In the genomic region with DNA sequence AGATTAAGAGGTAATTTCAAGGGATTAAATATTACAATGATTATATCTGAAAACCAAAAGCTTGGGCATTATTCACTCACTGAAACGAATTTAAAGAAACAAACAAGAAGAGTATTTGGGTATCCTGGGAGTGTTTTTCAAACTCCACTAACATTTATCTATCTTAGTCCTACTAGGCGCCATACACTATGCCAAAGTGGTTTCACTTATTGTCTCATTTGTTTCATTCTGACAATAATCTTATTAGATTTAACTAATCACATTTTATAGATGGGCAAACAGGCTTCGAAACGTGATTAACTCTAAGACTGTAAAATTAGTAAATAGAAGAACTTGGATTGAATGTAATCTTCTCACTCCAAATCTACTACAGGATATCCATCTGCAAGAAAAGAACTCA, we compare ENCODE assay signal across 18 cellular contexts. TPM values are rescaled to one million over a fixed set of nuclear protein-coding genes. Genes with fewer than 3 reads are reported as not detected.
A peak's percentile ranks its signal among the peaks of the same experiment; 100 is the strongest.
DNase-seq lines count a peak whose midpoint lies in the region; ATAC-seq, FAIRE-seq and TF ChIP-seq lines count a peak whose summit lies in the region.
"Had no signal": no experiment of that assay in that cellular context is flagged by ENCODE, and none has a peak within 500 bp of the region (broad histone marks: within the 10 kb centered on the region; RNA-seq: fewer than 3 reads in every experiment).

No MANE protein-coding gene starts in this region.

- peak overlapping the region; percentile 69 to 95 (median 89) for H3K27ac Mint-ChIP-seq in CD4-positive, alpha-beta memory T cell
- H3K27ac Mint-ChIP-seq in activated B cell treated with CpG ODN at 0.5 μM for 24 hours: peak overlapping the region; percentile 81

- peaks cover 46 to 80% (median 59%) of the 10 kb centered on the region in 4 donors for H3K4me1 Mint-ChIP-seq in CD4-positive, alpha-beta memory T cell
- H3K4me1 Mint-ChIP-seq in activated B cell treated with CpG ODN at 0.5 μM for 24 hours: peaks cover 64% of the 10 kb centered on the region

- peak overlapping the region in 2 of 11 experiments; percentile 39 to 44; a peak in 4 of 22 replicates for H3K27ac ChIP-seq in BLaER1 treated with 17β-estradiol and CSF1 and Interleukin-3, amounts not matched to agents 10 nM and 100 nM
- peak overlapping the region; percentile 19 for H3K27ac ChIP-seq in CD4-positive, alpha-beta memory T cell (ENCODE audit: low read depth, low read length)
- H3K27ac ChIP-seq in effector memory CD4-positive, alpha-beta T cell (ENCODE audit: insufficient read depth, low read length, poor library complexity, severe bottlenecking): peak overlapping the region; percentile 22
- H3K27ac ChIP-seq: SJCRH30 had no signal

- H3K9ac ChIP-seq in BLaER1 treated with 17β-estradiol and CSF1 and Interleukin-3, amounts not matched to agents 10 nM and 100 nM: peak overlapping the region in 2 of 11 experiments; percentile 28 to 40; a peak in 1 of 22 replicates

- intact Hi-C loops in CD4-positive, alpha-beta memory T cell (cut with micrococcal nuclease): loop anchor here (2.0 kb wide), 1 partner anchor 26 kb away; the partner anchor contains the start of gene ASH1L
- intact Hi-C loops in activated B cell treated with CpG ODN at 0.5 μM for 24 hours (cut with micrococcal nuclease): loop anchor here (5.0 kb wide), 1 partner anchor 35 kb away; no protein-coding TSS in a partner anchor

- H3K4me2 ChIP-seq in BLaER1 treated with 17β-estradiol and CSF1 and Interleukin-3, amounts not matched to agents 10 nM and 100 nM: peak overlapping the region in 8 of 11 experiments; percentile 22 to 64 (median 56); a peak in 9 of 22 replicates

- POLR2A ChIA-PET in CD4-positive, alpha-beta memory T cell (lab: Charles Lee; ENCODE audit: partially characterized antibody): interaction anchor here (0.6 to 1.5 kb wide), 5 partner anchors 23 to 924 kb away, joined by 3 to 11 read pairs (median 3); partner anchors contain the start of genes ASH1L and LMNA
- POLR2A ChIA-PET in activated B cell treated with CpG ODN at 0.5 μM for 24 hours (lab: Charles Lee): interaction anchor here (0.6 to 1.6 kb wide), 2 partner anchors 18 to 72 kb away, joined by 4 to 7 read pairs; no protein-coding TSS in a partner anchor

- H3K4me3 ChIP-seq in BLaER1 treated with 17β-estradiol and CSF1 and Interleukin-3, amounts not matched to agents 10 nM and 100 nM: no peak overlapping the region
- no peak overlapping the region for H3K4me3 ChIP-seq in CD4-positive, alpha-beta memory T cell (ENCODE audit: low read length in 2 of 2)
- H3K4me3 ChIP-seq in effector memory CD4-positive, alpha-beta T cell (ENCODE audit: insufficient read depth, low read depth, low read length, poor library complexity, severe bottlenecking): no peak overlapping the region
- H3K4me3 ChIP-seq: SJCRH30, upper lobe of left lung had no signal

- peaks cover 7 to 10% of the 10 kb centered on the region in 2 donors for H3K36me3 Mint-ChIP-seq in CD4-positive, alpha-beta memory T cell
- peaks cover 16% of the 10 kb centered on the region for H3K36me3 Mint-ChIP-seq in activated B cell treated with CpG ODN at 0.5 μM for 24 hours (ENCODE audit: low read depth)

- FAIRE-seq in RCC 7860 (lab: Jason Lieb, UNC): no peak
- FAIRE-seq: GM18507 had no signal

- ATAC-seq in activated B cell treated with CpG ODN at 0.5 μM for 24 hours (ENCODE audit: low read depth) (no peak), HG02981 (IDR thresholded peaks at IDR 0.05; ENCODE audit: unreplicated experiment) (no peak)

- H3K27me3 Mint-ChIP-seq in CD4-positive, alpha-beta memory T cell: no peaks in the 10 kb centered on the region
- H3K27me3 Mint-ChIP-seq in activated B cell treated with CpG ODN at 0.5 μM for 24 hours: no peaks in the 10 kb centered on the region

- H3K36me3 ChIP-seq in BLaER1 treated with 17β-estradiol and CSF1 and Interleukin-3, amounts not matched to agents 10 nM and 100 nM: peaks cover 9 to 30% (median 19%) of the 10 kb centered on the region in 11 experiments; a peak in 18 of 22 replicates
- no peaks in the 10 kb centered on the region for H3K36me3 ChIP-seq in CD4-positive, alpha-beta memory T cell (ENCODE audit: insufficient read depth, low read length)
- no peaks in the 10 kb centered on the region for H3K36me3 ChIP-seq in effector memory CD4-positive, alpha-beta T cell (ENCODE audit: control insufficient read depth, insufficient read depth, low read length)
- H3K36me3 ChIP-seq: SJCRH30, upper lobe of left lung had no signal

- CTCF ChIA-PET in CD4-positive, alpha-beta memory T cell (lab: Charles Lee; ENCODE audit: partially characterized antibody): no interaction called here
- CTCF ChIA-PET in activated B cell treated with CpG ODN at 0.5 μM for 24 hours (lab: Charles Lee): interaction anchor here (1.4 kb wide), 1 partner anchor 33 kb away, joined by 5 read pairs; no protein-coding TSS in a partner anchor

- H3K4me1 ChIP-seq in BLaER1 treated with 17β-estradiol and CSF1 and Interleukin-3, amounts not matched to agents 10 nM and 100 nM: peaks cover 19 to 56% (median 27%) of the 10 kb centered on the region in 10 experiments
- peaks cover 80% of the 10 kb centered on the region for H3K4me1 ChIP-seq in CD4-positive, alpha-beta memory T cell (ENCODE audit: insufficient read depth, low read length)
- peaks cover 15% of the 10 kb centered on the region for H3K4me1 ChIP-seq in effector memory CD4-positive, alpha-beta T cell (ENCODE audit: control insufficient read depth, insufficient read depth, low read length, poor library complexity, severe bottlenecking)
- H3K4me1 ChIP-seq: SJCRH30 had no signal

- H3K27me3 ChIP-seq in BLaER1 treated with 17β-estradiol and CSF1 and Interleukin-3, amounts not matched to agents 10 nM and 100 nM: no peaks in the 10 kb centered on the region
- no peaks in the 10 kb centered on the region for H3K27me3 ChIP-seq in CD4-positive, alpha-beta memory T cell (ENCODE audit: insufficient read depth, low read length)
- H3K27me3 ChIP-seq in effector memory CD4-positive, alpha-beta T cell (replicated peaks; ENCODE audit: control insufficient read depth, insufficient read depth, low read length, poor library complexity, severe bottlenecking): no peaks in the 10 kb centered on the region
- H3K27me3 ChIP-seq: SJCRH30, upper lobe of left lung had no signal

- no peaks in the 10 kb centered on the region for H3K9me3 Mint-ChIP-seq in CD4-positive, alpha-beta memory T cell
- no peaks in the 10 kb centered on the region for H3K9me3 Mint-ChIP-seq in activated B cell treated with CpG ODN at 0.5 μM for 24 hours

- DNase-seq in CD4-positive, alpha-beta memory T cell: no peak
- DNase-seq in activated B cell treated with CpG ODN at 0.5 μM for 24 hours: no peak
- no peak for DNase-seq in effector memory CD4-positive, alpha-beta T cell
- DNase-seq in RCC 7860 (ENCODE audit: low spot score): no peak
- no peak for DNase-seq in NCI-H526 (lab: John Stamatoyannopoulos, UW)
- DNase-seq in dermis blood vessel endothelial cell: no peak
- DNase-seq: AML-193, foreskin fibroblast, left ventricle myocardium superior, MV-4-11, NCI-H2107, NCI-H526 treated with DMSO at 0.1 percent for 48 hours, posterior cingulate gyrus, SJCRH30, upper lobe of left lung had no signal

- H3K9me3 ChIP-seq in BLaER1 treated with 17β-estradiol and CSF1 and Interleukin-3, amounts not matched to agents 10 nM and 100 nM (replicated peaks in 1 of 11): peaks cover 0 to 9% (median 0%) of the 10 kb centered on the region in 11 experiments; a peak in 5 of 22 replicates
- no peaks in the 10 kb centered on the region for H3K9me3 ChIP-seq in CD4-positive, alpha-beta memory T cell (ENCODE audit: control insufficient read depth in 1 of 2, low read length in 2 of 2)
- no peaks in the 10 kb centered on the region for H3K9me3 ChIP-seq in effector memory CD4-positive, alpha-beta T cell (ENCODE audit: control insufficient read depth, low read length)
- H3K9me3 ChIP-seq: SJCRH30, upper lobe of left lung had no signal

- TF ChIP-seq CTCF in activated B cell treated with CpG ODN at 0.5 μM for 24 hours (IDR thresholded peaks at IDR 0.05): no peak

- H4K20me1 ChIP-seq in BLaER1 treated with 17β-estradiol and CSF1 and Interleukin-3, amounts not matched to agents 10 nM and 100 nM: peaks cover 61 to 100% (median 93%) of the 10 kb centered on the region in 11 experiments; a peak in 21 of 22 replicates

- peak overlapping the region in 4 of 8 donors; percentile 21 to 46 (median 38) for H3K4me3 Mint-ChIP-seq in CD4-positive, alpha-beta memory T cell
- H3K4me3 Mint-ChIP-seq in activated B cell treated with CpG ODN at 0.5 μM for 24 hours: no peak overlapping the region

RNA-seq across cellular contexts. Expression of gene ASH1L, which starts 25.4 kb away (rescaled TPM):
- 100 to 1,000 TPM; 105 to 107 TPM for total RNA-seq in CD4-positive, alpha-beta memory T cell
- polyA plus RNA-seq in CD4-positive, alpha-beta memory T cell: 10 to 100 TPM in 1 of 2 donors, 1 to 10 TPM in 1; 7.6 to 35.6 TPM
- total RNA-seq in activated B cell treated with CpG ODN at 0.5 μM for 24 hours (75.6 and 90.6 TPM in 2 replicates), dermis blood vessel endothelial cell (24.2 and 32.4 TPM in 2 replicates)
